ENCODE assay signal across 1 cellular context in the genomic region with DNA sequence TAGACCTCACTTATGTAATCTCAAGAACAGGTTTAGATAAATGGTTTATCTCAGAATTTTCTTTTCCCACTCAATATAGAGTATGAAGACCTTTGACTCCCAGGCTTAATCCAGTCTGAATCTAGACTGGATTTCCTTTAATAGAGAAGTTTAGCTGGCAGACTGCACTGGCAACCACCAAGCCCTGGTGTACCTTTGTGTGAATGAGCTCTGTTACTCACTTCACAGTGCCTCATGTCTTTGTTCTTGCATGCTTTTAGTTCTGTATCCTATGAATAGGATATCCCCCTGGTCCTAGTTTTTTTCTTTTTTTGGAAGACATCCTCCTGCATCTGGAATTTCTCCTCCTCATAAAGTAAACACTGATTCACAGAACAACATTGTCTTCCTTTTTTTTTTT.
TF ChIP-seq lines count a peak whose summit lies in the region.

No MANE protein-coding gene starts in this region.

TF ChIP-seq in K562, 482 proteins besides CTCF, POLR2A, EP300 and RAD21 (continued from another document):
- TF ChIP-seq, protein P1, sequence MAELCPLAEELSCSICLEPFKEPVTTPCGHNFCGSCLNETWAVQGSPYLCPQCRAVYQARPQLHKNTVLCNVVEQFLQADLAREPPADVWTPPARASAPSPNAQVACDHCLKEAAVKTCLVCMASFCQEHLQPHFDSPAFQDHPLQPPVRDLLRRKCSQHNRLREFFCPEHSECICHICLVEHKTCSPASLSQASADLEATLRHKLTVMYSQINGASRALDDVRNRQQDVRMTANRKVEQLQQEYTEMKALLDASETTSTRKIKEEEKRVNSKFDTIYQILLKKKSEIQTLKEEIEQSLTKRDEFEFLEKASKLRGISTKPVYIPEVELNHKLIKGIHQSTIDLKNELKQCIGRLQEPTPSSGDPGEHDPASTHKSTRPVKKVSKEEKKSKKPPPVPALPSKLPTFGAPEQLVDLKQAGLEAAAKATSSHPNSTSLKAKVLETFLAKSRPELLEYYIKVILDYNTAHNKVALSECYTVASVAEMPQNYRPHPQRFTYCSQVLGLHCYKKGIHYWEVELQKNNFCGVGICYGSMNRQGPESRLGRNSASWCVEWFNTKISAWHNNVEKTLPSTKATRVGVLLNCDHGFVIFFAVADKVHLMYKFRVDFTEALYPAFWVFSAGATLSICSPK (IDR thresholded peaks at IDR 0.05; ENCODE audit: borderline replicate concordance), result no peak
- TF ChIP-seq ZNF134 (CRISPR knock-in tag; conservative IDR thresholded peaks at IDR 0.05) (no peak), HNRNPH1 (optimal IDR thresholded peaks at IDR 0.05; ENCODE audit: low read depth, low read length) (no peak), MEF2D (tag; conservative IDR thresholded peaks at IDR 0.05; ENCODE audit: low read depth) (no peak), TCF7L2 (IDR thresholded peaks at IDR 0.05; ENCODE audit: low read depth, low read length) (no peak), ZNF41 (CRISPR knock-in tag; conservative IDR thresholded peaks at IDR 0.05) (no peak), BMI1 (IDR thresholded peaks at IDR 0.05; ENCODE audit: low read length) (no peak), ETV5 (CRISPR knock-in tag; IDR thresholded peaks at IDR 0.05; ENCODE audit: low read depth) (no peak), SETDB1 (IDR thresholded peaks at IDR 0.05; ENCODE audit: low read length) (no peak), FOXJ3 (CRISPR knock-in tag; IDR thresholded peaks at IDR 0.05) (no peak), POLR3A (IDR thresholded peaks at IDR 0.05; ENCODE audit: borderline replicate concordance, extremely low read depth, insufficient read depth, insufficient read length) (no peak), SIN3B (IDR thresholded peaks at IDR 0.05; ENCODE audit: low read depth) (no peak), HDGF (IDR thresholded peaks at IDR 0.05) (no peak)
- TF ChIP-seq, protein P2, sequence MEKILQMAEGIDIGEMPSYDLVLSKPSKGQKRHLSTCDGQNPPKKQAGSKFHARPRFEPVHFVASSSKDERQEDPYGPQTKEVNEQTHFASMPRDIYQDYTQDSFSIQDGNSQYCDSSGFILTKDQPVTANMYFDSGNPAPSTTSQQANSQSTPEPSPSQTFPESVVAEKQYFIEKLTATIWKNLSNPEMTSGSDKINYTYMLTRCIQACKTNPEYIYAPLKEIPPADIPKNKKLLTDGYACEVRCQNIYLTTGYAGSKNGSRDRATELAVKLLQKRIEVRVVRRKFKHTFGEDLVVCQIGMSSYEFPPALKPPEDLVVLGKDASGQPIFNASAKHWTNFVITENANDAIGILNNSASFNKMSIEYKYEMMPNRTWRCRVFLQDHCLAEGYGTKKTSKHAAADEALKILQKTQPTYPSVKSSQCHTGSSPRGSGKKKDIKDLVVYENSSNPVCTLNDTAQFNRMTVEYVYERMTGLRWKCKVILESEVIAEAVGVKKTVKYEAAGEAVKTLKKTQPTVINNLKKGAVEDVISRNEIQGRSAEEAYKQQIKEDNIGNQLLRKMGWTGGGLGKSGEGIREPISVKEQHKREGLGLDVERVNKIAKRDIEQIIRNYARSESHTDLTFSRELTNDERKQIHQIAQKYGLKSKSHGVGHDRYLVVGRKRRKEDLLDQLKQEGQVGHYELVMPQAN (IDR thresholded peaks at IDR 0.05; ENCODE audit: borderline replicate concordance), result no peak
- TF ChIP-seq, protein P3, sequence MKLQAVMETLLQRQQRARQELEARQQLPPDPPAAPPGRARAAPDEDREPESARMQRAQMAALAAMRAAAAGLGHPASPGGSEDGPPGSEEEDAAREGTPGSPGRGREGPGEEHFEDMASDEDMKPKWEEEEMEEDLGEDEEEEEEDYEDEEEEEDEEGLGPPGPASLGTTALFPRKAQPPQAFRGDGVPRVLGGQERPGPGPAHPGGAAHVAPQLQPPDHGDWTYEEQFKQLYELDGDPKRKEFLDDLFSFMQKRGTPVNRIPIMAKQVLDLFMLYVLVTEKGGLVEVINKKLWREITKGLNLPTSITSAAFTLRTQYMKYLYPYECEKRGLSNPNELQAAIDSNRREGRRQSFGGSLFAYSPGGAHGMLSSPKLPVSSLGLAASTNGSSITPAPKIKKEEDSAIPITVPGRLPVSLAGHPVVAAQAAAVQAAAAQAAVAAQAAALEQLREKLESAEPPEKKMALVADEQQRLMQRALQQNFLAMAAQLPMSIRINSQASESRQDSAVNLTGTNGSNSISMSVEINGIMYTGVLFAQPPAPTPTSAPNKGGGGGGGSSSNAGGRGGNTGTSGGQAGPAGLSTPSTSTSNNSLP (IDR thresholded peaks at IDR 0.05; ENCODE audit: borderline replicate concordance, low read depth, low read length), result no peak
